In genomic region chr2:105746177-105747080, GRCh38 we compare ENCODE assay signal across 8 cellular contexts. TPM values are rescaled to one million over a fixed set of nuclear protein-coding genes. Genes with fewer than 3 reads are reported as not detected.
DNase-seq lines count a peak whose midpoint lies in the region; ATAC-seq, FAIRE-seq and TF ChIP-seq lines count a peak whose summit lies in the region.

No MANE protein-coding gene starts in this region.

- peaks cover 2% of the 10 kb centered on the region; the same call in 1 of the 3 replicates for H3K36me3 ChIP-seq in K562 (ENCODE audit: control insufficient read depth, insufficient read depth, low read length)

- CTCF ChIA-PET in K562 (lab: Yijun Ruan, JAX; ENCODE audit: low intra/inter-chr PET ratio): interaction anchor here (0.6 kb wide), 1 partner anchor 716 kb away, joined by 3 read pairs; no protein-coding TSS in a partner anchor

- TSS peak; percentile 32 for BruUV-seq in K562 (replicated peaks; lab: Mats Ljungman, UMichigan)

- H3K9ac ChIP-seq in K562 (ENCODE audit: insufficient read depth in 1 of 2, low read depth in 2 of 2, low read length in 2 of 2): peak overlapping the region; percentile 53 to 74

- in situ Hi-C loops in K562 (cut with MboI): no loop called here

- H4K20me1 ChIP-seq in K562 (replicated peaks; ENCODE audit: control insufficient read depth, insufficient read depth, low read length): peaks cover 9% of the 10 kb centered on the region

- H2AFZ ChIP-seq in K562 (ENCODE audit: low read depth, low read length): 0 out of 2 replicates have a peak overlapping the region, but pooled peaks have one; percentile 73

- POLR2A ChIA-PET in K562 (lab: Yijun Ruan, JAX): interaction anchor here (0.6 to 2.7 kb wide), 11 partner anchors 9 to 579 kb away, joined by 3 to 15 read pairs (median 3); no protein-coding TSS in a partner anchor

- TF ChIP-seq CTCF in K562 (IDR thresholded peaks at IDR 0.05 in 2 of 3, conservative IDR thresholded peaks at IDR 0.05 in 1 of 3; ENCODE audit: insufficient read depth in 2 of 3, low read depth in 1 of 3, low read length in 3 of 3): no peak

- ATAC-seq in HG03135 (IDR thresholded peaks at IDR 0.05; ENCODE audit: unreplicated experiment) (peak; percentile 46), T-helper 17 cell (peak; percentile 45), K562 (peak; percentile 39; the same call in 2 of the 3 replicates), left colon (peak; percentile 67)

- H3K79me2 ChIP-seq in K562 (ENCODE audit: control insufficient read depth, insufficient read depth, low read length): peaks cover 35% of the 10 kb centered on the region

- H3K4me1 Mint-ChIP-seq in T-helper 17 cell: peaks cover 68% of the 10 kb centered on the region

- H3K9me3 ChIP-seq in T-helper 17 cell (ENCODE audit: control insufficient read depth, low read length, poor library complexity, severe bottlenecking): no peaks in the 10 kb centered on the region
- no peaks in the 10 kb centered on the region for H3K9me3 ChIP-seq in K562 (replicated peaks; ENCODE audit: control insufficient read depth, insufficient read depth, low read depth, low read length)

- DNase-seq in NCI-H1436 (lab: John Stamatoyannopoulos, UW): peak; percentile 37
- no peak for DNase-seq in NCI-H1436 treated with DMSO at 0.1 percent for 48 hours (lab: John Stamatoyannopoulos, UW)
- DNase-seq in T-helper 17 cell: peak; percentile 45 to 75 (median 70)
- DNase-seq in K562 (ENCODE audit: extremely low read depth in 1 of 4, low spot score in 3 of 4): peak; percentile 33 to 47 (median 42)
- peak; percentile 87 to 95 for DNase-seq in left colon
- peak; percentile 82 to 88 for DNase-seq in stimulated activated CD4-positive, alpha-beta T cell treated with anti-CD3 and anti-CD28 coated beads, Interleukin-4, amount 100 ng/mL, for 4 hours
- no peak for DNase-seq in OCI-M1 (lab: John Stamatoyannopoulos, UW)

- TF ChIP-seq RAD21 in K562 (CRISPR knock-in tag; conservative IDR thresholded peaks at IDR 0.05 in 1 of 2, IDR thresholded peaks at IDR 0.05 in 1 of 2): no peak

- intact Hi-C loops in K562 (cut with micrococcal nuclease) (loop anchor here (5.0 kb wide), 1 partner anchor 169 kb away; no protein-coding TSS in a partner anchor), left colon (cut with DNase I, micrococcal nuclease) (no loop called here)

- no peaks in the 10 kb centered on the region for H3K27me3 Mint-ChIP-seq in T-helper 17 cell

- H3K27me3 ChIP-seq in K562 (ENCODE audit: control insufficient read depth in 2 of 2, insufficient read depth in 2 of 2, low read length in 2 of 2): no peaks in the 10 kb centered on the region

- H3K36me3 Mint-ChIP-seq in T-helper 17 cell (ENCODE audit: low read depth): peaks cover 13% of the 10 kb centered on the region

- H3K4me3 ChIP-seq in K562: peak overlapping the region; percentile 74

- no peak for TF ChIP-seq EP300 in K562 (IDR thresholded peaks at IDR 0.05; ENCODE audit: low read length)

- H3K27ac ChIP-seq in K562 (ENCODE audit: extremely low read depth, low read depth, low read length): no peak overlapping the region

- peaks cover 12 to 13% of the 10 kb centered on the region in 2 experiments for H3K4me1 ChIP-seq in K562 (replicated peaks in 1 of 2; ENCODE audit: control insufficient read depth in 2 of 2, insufficient read depth in 2 of 2, low read length in 2 of 2)

- peak overlapping the region; percentile 99 for H3K27ac Mint-ChIP-seq in T-helper 17 cell

- peak overlapping the region; percentile 72 for H3K4me2 ChIP-seq in K562 (ENCODE audit: insufficient read depth, low read length)

- peak overlapping the region; percentile 95 for H3K4me3 Mint-ChIP-seq in T-helper 17 cell

- no peaks in the 10 kb centered on the region for H3K9me1 ChIP-seq in K562 (ENCODE audit: control insufficient read depth, insufficient read depth, low read length)

- FAIRE-seq in K562 (lab: Jason Lieb, UNC): peak; percentile 6

- 51% methylated on average over 23 of the region's 23 CpGs for WGBS in K562 (ENCODE audit: insufficient coverage, low coverage, missing lambda C conversion rate)

- TF ChIP-seq POLR2A in K562 (conservative IDR thresholded peaks at IDR 0.05): no peak

TF ChIP-seq in K562, 482 proteins besides CTCF, POLR2A, EP300 and RAD21:
- TF ChIP-seq BACH1 (tag; IDR thresholded peaks at IDR 0.05) (0 out of 2 replicates have a peak, but pooled peaks have one; percentile 22), BRCA1 (IDR thresholded peaks at IDR 0.05) (no peak), BRCA1 (CRISPR knock-in tag; IDR thresholded peaks at IDR 0.05) (no peak), ZBTB33 (CRISPR knock-in tag; IDR thresholded peaks at IDR 0.05) (peak; percentile 50; the same call in 1 of the 2 replicates), ZFPM2 (CRISPR knock-in tag; IDR thresholded peaks at IDR 0.05) (no peak), SMARCA5 (IDR thresholded peaks at IDR 0.05) (no peak), ETV5 (CRISPR knock-in tag; IDR thresholded peaks at IDR 0.05; ENCODE audit: low read depth) (no peak)

RNA-seq across cellular contexts. Expression of gene NCK2, which starts 1.7 kb away (rescaled TPM):
- 100 to 1,000 TPM; 114 to 151 TPM for total RNA-seq in T-helper 17 cell
- total RNA-seq in K562 (2011; cell fraction: chromatin; rRNA removed; ENCODE audit: low replicate concordance): 6.2 and 7.3 TPM in 2 replicates
- 5.0 and 5.1 TPM in 2 replicates for total RNA-seq in K562 (2011; cell fraction: nucleolus; rRNA removed)
- total RNA-seq in K562 (2011; cell fraction: nucleoplasm; rRNA removed): 4.7 and 4.8 TPM in 2 replicates
- total RNA-seq in K562 (2014; rRNA removed): 23.2 and 24.6 TPM in 2 replicates
- total RNA-seq in K562 (2014; rRNA removed; fragmentation: Illumina TruSeq; extraction: Trizol): 8.6 and 10.8 TPM in 2 replicates
- 19.6 and 21.4 TPM in 2 replicates for total RNA-seq in K562 (2015; rRNA removed; fragmentation: Illumina TruSeq; extraction: Trizol)
- 25.8 and 27.9 TPM in 2 replicates for total RNA-seq in K562 (2021)
- polyA plus RNA-seq in K562 (2011; rRNA removed): 4.5 and 4.8 TPM in 2 replicates
- 4.3 and 7.8 TPM in 2 replicates for polyA plus RNA-seq in K562 (2011; cell fraction: cytosol; rRNA removed)
- polyA plus RNA-seq in K562 (2011; cell fraction: nucleus; rRNA removed): 3.6 and 5.1 TPM in 2 replicates
- polyA plus RNA-seq in K562 (2012): 27.1 and 38.2 TPM in 2 replicates
- polyA plus RNA-seq in K562 (2014; fragmentation: Illumina TruSeq; extraction: Trizol): 15.9 and 21.9 TPM in 2 replicates
- 1 to 10 TPM in 1 of 2 experiments, under 1 TPM in 1; 0.90 to 1.8 TPM for polyA plus RNA-seq in K562 (2014; fragmentation: Nextera tagmentation; extraction: Ambion mirVana)
- 24.3 and 26.3 TPM in 2 replicates for polyA plus RNA-seq in K562 (2014; rRNA removed)
- 4.3 and 7.2 TPM in 2 replicates for polyA minus RNA-seq in K562 (2011; rRNA and poly(A)+ RNA removed)
- polyA minus RNA-seq in K562 (2011; cell fraction: cytosol; rRNA and poly(A)+ RNA removed): 2.0 and 2.6 TPM in 2 replicates
- 4.7 and 5.4 TPM in 2 replicates for polyA minus RNA-seq in K562 (2011; cell fraction: nucleus; rRNA and poly(A)+ RNA removed)
- total RNA-seq in left colon: 10 to 100 TPM; 51.8 to 76.6 TPM

Comparison
In these comparisons a context has a peak if more than half of its experiments do, and no peak if none do; other contexts are left out.
1. DNase-seq: peak in NCI-H1436 (single experiment), T-helper 17 cell (3 of 3), K562 (4 of 4), left colon (2 of 2) and stimulated activated CD4-positive, alpha-beta T cell treated with anti-CD3 and anti-CD28 coated beads, Interleukin-4, amount 100 ng/mL, for 4 hours (2 of 2); none in NCI-H1436 treated with DMSO at 0.1 percent for 48 hours (single experiment) and OCI-M1 (single experiment).
2. Peak in every context shown above with its lines, with median percentiles within 50 percentile points of each other: ATAC-seq.